ENCODE assay signal across 1 cellular context in the genomic region with DNA sequence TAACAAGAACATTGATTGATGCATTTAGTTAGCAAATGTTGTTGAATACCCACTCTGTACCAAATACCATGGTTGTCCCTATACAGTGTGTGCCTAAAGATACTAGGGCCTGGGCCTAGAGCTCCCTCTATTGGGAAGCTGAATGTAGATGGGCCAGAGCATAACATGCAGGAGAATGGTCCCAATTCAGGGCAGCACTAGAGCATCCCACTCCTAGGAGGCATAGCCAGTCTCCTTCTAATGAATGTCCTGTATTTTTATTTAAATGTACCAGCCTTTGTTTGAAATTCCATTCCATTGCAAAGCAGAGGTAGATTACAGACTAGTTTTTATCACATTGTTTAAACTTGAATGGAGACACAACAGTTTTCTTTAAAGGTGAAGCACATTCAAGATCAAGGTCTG.
TF ChIP-seq lines count a peak whose summit lies in the region.

No MANE protein-coding gene starts in this region.

TF ChIP-seq in HepG2, 621 proteins besides CTCF, POLR2A, EP300 and RAD21 (continued from another document and continues in another):
- TF ChIP-seq, protein P1, sequence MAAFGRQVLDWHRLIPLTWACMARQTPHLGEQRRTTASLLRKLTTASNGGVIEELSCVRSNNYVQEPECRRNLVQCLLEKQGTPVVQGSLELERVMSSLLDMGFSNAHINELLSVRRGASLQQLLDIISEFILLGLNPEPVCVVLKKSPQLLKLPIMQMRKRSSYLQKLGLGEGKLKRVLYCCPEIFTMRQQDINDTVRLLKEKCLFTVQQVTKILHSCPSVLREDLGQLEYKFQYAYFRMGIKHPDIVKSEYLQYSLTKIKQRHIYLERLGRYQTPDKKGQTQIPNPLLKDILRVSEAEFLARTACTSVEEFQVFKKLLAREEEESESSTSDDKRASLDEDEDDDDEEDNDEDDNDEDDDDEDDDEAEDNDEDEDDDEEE (CRISPR knock-in tag; IDR thresholded peaks at IDR 0.05) = no peak
- TF ChIP-seq CREB1 (IDR thresholded peaks at IDR 0.05) (no peak), CREB1 (CRISPR knock-in tag; IDR thresholded peaks at IDR 0.05) (peak; percentile 44; the same call in 1 of the 2 replicates), KDM1A (CRISPR knock-in tag; IDR thresholded peaks at IDR 0.05) (0 out of 2 replicates have a peak, but pooled peaks have one; percentile 18), ELF4 (CRISPR knock-in tag; IDR thresholded peaks at IDR 0.05; ENCODE audit: borderline replicate concordance) (no peak), ZNF441 (CRISPR knock-in tag; IDR thresholded peaks at IDR 0.05; ENCODE audit: borderline replicate concordance) (no peak), MED1 (CRISPR knock-in tag; IDR thresholded peaks at IDR 0.05) (no peak), PHB2 (IDR thresholded peaks at IDR 0.05; ENCODE audit: partially characterized antibody) (no peak), ZNF556 (CRISPR knock-in tag; IDR thresholded peaks at IDR 0.05; ENCODE audit: borderline replicate concordance) (no peak), ARNT (IDR thresholded peaks at IDR 0.05) (no peak), TBX3 (IDR thresholded peaks at IDR 0.05; ENCODE audit: borderline replicate concordance) (no peak), NONO (IDR thresholded peaks at IDR 0.05) (no peak), NONO (CRISPR knock-in tag; conservative IDR thresholded peaks at IDR 0.05) (no peak), FOXM1 (CRISPR knock-in tag; IDR thresholded peaks at IDR 0.05) (no peak), JUNB (CRISPR knock-in tag; IDR thresholded peaks at IDR 0.05; ENCODE audit: borderline replicate concordance) (no peak), ELF3 (CRISPR knock-in tag; IDR thresholded peaks at IDR 0.05) (0 out of 2 replicates have a peak, but pooled peaks have one; percentile 21), FIP1L1 (IDR thresholded peaks at IDR 0.05; ENCODE audit: borderline replicate concordance, insufficient read depth, low read depth, low read length) (no peak), ZNF546 (CRISPR knock-in tag; conservative IDR thresholded peaks at IDR 0.05) (no peak), ZNF816 (CRISPR knock-in tag; IDR thresholded peaks at IDR 0.05; ENCODE audit: borderline replicate concordance) (no peak), CBFB (CRISPR knock-in tag; IDR thresholded peaks at IDR 0.05) (no peak), ZNF883 (CRISPR knock-in tag; IDR thresholded peaks at IDR 0.05; ENCODE audit: not compliant biosample characterization) (no peak), KMT2A (CRISPR knock-in tag; IDR thresholded peaks at IDR 0.05) (peak; percentile 49; the same call in 1 of the 2 replicates), SAP130 (CRISPR knock-in tag; IDR thresholded peaks at IDR 0.05; ENCODE audit: low read depth) (peak; percentile 40; the same call in 1 of the 2 replicates), KLF11 (CRISPR knock-in tag; IDR thresholded peaks at IDR 0.05) (no peak), ZNF124 (CRISPR knock-in tag; IDR thresholded peaks at IDR 0.05) (no peak), ZNF496 (CRISPR knock-in tag; IDR thresholded peaks at IDR 0.05; ENCODE audit: insufficient replicate concordance) (no peak), ZBTB42 (CRISPR knock-in tag; IDR thresholded peaks at IDR 0.05) (no peak), ZNF777 (CRISPR knock-in tag; IDR thresholded peaks at IDR 0.05) (no peak), SIX4 (CRISPR knock-in tag; IDR thresholded peaks at IDR 0.05) (no peak), GATAD2A (CRISPR knock-in tag; IDR thresholded peaks at IDR 0.05) (peak; percentile 61; the same call in 1 of the 2 replicates), ZNF510 (CRISPR knock-in tag; IDR thresholded peaks at IDR 0.05; ENCODE audit: low read depth) (no peak), KLF16 (CRISPR knock-in tag; IDR thresholded peaks at IDR 0.05) (no peak), KDM3A (CRISPR knock-in tag; IDR thresholded peaks at IDR 0.05; ENCODE audit: low read depth) (peak; percentile 62; the same call in 1 of the 2 replicates), NKX3-1 (CRISPR knock-in tag; IDR thresholded peaks at IDR 0.05) (no peak), ZNF331 (CRISPR knock-in tag; IDR thresholded peaks at IDR 0.05) (peak; percentile 33; the same call in 1 of the 2 replicates), TARDBP (CRISPR knock-in tag; IDR thresholded peaks at IDR 0.05) (peak; percentile 51; the same call in 1 of the 2 replicates), SMC3 (IDR thresholded peaks at IDR 0.05; ENCODE audit: low read length) (peak; percentile 88), SMAD1 (CRISPR knock-in tag; IDR thresholded peaks at IDR 0.05; ENCODE audit: borderline replicate concordance, low read depth) (no peak)
- TF ChIP-seq, protein P2, sequence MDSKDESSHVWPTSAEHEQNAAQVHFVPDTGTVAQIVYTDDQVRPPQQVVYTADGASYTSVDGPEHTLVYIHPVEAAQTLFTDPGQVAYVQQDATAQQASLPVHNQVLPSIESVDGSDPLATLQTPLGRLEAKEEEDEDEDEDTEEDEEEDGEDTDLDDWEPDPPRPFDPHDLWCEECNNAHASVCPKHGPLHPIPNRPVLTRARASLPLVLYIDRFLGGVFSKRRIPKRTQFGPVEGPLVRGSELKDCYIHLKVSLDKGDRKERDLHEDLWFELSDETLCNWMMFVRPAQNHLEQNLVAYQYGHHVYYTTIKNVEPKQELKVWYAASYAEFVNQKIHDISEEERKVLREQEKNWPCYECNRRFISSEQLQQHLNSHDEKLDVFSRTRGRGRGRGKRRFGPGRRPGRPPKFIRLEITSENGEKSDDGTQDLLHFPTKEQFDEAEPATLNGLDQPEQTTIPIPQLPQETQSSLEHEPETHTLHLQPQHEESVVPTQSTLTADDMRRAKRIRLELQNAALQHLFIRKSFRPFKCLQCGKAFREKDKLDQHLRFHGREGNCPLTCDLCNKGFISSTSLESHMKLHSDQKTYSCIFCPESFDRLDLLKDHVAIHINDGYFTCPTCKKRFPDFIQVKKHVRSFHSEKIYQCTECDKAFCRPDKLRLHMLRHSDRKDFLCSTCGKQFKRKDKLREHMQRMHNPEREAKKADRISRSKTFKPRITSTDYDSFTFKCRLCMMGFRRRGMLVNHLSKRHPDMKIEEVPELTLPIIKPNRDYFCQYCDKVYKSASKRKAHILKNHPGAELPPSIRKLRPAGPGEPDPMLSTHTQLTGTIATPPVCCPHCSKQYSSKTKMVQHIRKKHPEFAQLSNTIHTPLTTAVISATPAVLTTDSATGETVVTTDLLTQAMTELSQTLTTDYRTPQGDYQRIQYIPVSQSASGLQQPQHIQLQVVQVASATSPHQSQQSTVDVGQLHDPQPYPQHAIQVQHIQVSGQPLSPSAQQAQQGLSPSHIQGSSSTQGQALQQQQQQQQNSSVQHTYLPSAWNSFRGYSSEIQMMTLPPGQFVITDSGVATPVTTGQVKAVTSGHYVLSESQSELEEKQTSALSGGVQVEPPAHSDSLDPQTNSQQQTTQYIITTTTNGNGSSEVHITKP (CRISPR knock-in tag; IDR thresholded peaks at IDR 0.05; ENCODE audit: low read depth) = no peak
- TF ChIP-seq, protein P3, sequence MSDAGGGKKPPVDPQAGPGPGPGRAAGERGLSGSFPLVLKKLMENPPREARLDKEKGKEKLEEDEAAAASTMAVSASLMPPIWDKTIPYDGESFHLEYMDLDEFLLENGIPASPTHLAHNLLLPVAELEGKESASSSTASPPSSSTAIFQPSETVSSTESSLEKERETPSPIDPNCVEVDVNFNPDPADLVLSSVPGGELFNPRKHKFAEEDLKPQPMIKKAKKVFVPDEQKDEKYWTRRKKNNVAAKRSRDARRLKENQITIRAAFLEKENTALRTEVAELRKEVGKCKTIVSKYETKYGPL (CRISPR knock-in tag; IDR thresholded peaks at IDR 0.05) = no peak
- TF ChIP-seq, protein P4, sequence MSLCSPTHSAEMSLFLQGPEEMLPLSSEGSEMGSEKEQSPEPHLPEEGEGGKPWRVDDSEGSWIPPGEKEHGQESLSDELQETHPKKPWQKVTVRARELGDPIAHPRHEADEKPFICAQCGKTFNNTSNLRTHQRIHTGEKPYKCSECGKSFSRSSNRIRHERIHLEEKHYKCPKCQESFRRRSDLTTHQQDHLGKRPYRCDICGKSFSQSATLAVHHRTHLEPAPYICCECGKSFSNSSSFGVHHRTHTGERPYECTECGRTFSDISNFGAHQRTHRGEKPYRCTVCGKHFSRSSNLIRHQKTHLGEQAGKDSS (CRISPR knock-in tag; IDR thresholded peaks at IDR 0.05; ENCODE audit: borderline replicate concordance, low read depth) = no peak
- TF ChIP-seq, protein P5, sequence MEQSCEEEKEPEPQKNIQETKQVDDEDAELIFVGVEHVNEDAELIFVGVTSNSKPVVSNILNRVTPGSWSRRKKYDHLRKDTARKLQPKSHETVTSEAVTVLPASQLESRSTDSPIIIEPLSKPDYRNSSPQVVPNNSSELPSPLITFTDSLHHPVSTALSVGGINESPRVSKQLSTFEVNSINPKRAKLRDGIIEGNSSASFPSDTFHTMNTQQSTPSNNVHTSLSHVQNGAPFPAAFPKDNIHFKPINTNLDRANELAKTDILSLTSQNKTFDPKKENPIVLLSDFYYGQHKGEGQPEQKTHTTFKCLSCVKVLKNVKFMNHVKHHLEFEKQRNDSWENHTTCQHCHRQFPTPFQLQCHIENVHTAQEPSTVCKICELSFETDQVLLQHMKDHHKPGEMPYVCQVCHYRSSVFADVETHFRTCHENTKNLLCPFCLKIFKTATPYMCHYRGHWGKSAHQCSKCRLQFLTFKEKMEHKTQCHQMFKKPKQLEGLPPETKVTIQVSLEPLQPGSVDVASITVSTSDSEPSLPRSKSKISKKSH (CRISPR knock-in tag; IDR thresholded peaks at IDR 0.05; ENCODE audit: borderline replicate concordance) = no peak
- TF ChIP-seq, protein P6, sequence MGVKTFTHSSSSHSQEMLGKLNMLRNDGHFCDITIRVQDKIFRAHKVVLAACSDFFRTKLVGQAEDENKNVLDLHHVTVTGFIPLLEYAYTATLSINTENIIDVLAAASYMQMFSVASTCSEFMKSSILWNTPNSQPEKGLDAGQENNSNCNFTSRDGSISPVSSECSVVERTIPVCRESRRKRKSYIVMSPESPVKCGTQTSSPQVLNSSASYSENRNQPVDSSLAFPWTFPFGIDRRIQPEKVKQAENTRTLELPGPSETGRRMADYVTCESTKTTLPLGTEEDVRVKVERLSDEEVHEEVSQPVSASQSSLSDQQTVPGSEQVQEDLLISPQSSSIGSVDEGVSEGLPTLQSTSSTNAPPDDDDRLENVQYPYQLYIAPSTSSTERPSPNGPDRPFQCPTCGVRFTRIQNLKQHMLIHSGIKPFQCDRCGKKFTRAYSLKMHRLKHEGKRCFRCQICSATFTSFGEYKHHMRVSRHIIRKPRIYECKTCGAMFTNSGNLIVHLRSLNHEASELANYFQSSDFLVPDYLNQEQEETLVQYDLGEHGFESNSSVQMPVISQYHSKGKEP (CRISPR knock-in tag; IDR thresholded peaks at IDR 0.05) = no peak
- TF ChIP-seq, protein P7, sequence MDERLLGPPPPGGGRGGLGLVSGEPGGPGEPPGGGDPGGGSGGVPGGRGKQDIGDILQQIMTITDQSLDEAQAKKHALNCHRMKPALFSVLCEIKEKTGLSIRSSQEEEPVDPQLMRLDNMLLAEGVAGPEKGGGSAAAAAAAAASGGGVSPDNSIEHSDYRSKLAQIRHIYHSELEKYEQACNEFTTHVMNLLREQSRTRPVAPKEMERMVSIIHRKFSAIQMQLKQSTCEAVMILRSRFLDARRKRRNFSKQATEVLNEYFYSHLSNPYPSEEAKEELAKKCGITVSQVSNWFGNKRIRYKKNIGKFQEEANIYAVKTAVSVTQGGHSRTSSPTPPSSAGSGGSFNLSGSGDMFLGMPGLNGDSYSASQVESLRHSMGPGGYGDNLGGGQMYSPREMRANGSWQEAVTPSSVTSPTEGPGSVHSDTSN (CRISPR knock-in tag; IDR thresholded peaks at IDR 0.05) = no peak
- TF ChIP-seq, protein P8, sequence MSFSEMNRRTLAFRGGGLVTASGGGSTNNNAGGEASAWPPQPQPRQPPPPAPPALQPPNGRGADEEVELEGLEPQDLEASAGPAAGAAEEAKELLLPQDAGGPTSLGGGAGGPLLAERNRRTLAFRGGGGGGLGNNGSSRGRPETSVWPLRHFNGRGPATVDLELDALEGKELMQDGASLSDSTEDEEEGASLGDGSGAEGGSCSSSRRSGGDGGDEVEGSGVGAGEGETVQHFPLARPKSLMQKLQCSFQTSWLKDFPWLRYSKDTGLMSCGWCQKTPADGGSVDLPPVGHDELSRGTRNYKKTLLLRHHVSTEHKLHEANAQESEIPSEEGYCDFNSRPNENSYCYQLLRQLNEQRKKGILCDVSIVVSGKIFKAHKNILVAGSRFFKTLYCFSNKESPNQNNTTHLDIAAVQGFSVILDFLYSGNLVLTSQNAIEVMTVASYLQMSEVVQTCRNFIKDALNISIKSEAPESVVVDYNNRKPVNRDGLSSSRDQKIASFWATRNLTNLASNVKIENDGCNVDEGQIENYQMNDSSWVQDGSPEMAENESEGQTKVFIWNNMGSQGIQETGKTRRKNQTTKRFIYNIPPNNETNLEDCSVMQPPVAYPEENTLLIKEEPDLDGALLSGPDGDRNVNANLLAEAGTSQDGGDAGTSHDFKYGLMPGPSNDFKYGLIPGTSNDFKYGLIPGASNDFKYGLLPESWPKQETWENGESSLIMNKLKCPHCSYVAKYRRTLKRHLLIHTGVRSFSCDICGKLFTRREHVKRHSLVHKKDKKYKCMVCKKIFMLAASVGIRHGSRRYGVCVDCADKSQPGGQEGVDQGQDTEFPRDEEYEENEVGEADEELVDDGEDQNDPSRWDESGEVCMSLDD (CRISPR knock-in tag; IDR thresholded peaks at IDR 0.05; ENCODE audit: borderline replicate concordance) = no peak
- TF ChIP-seq, protein P9, sequence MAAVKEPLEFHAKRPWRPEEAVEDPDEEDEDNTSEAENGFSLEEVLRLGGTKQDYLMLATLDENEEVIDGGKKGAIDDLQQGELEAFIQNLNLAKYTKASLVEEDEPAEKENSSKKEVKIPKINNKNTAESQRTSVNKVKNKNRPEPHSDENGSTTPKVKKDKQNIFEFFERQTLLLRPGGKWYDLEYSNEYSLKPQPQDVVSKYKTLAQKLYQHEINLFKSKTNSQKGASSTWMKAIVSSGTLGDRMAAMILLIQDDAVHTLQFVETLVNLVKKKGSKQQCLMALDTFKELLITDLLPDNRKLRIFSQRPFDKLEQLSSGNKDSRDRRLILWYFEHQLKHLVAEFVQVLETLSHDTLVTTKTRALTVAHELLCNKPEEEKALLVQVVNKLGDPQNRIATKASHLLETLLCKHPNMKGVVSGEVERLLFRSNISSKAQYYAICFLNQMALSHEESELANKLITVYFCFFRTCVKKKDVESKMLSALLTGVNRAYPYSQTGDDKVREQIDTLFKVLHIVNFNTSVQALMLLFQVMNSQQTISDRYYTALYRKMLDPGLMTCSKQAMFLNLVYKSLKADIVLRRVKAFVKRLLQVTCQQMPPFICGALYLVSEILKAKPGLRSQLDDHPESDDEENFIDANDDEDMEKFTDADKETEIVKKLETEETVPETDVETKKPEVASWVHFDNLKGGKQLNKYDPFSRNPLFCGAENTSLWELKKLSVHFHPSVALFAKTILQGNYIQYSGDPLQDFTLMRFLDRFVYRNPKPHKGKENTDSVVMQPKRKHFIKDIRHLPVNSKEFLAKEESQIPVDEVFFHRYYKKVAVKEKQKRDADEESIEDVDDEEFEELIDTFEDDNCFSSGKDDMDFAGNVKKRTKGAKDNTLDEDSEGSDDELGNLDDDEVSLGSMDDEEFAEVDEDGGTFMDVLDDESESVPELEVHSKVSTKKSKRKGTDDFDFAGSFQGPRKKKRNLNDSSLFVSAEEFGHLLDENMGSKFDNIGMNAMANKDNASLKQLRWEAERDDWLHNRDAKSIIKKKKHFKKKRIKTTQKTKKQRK (IDR thresholded peaks at IDR 0.05; ENCODE audit: low read length) = no peak
